ENCODE assay signal across 8 cellular contexts in genomic region chr16:70380919-70381603, GRCh38. TPM values are rescaled to one million over a fixed set of nuclear protein-coding genes. Genes with fewer than 3 reads are reported as not detected.
DNase-seq lines count a peak whose midpoint lies in the region; ATAC-seq and TF ChIP-seq lines count a peak whose summit lies in the region.

No MANE protein-coding gene starts in this region.

- peak overlapping the region; percentile 97 for H3K27ac Mint-ChIP-seq in activated naive CD4-positive, alpha-beta T cell treated with anti-CD3 and anti-CD28 coated beads, Interleukin-2, amount 50 U/mL, for 24 hours

- ATAC-seq in omental fat pad (ENCODE audit: low FRiP score): peak; percentile 97
- ATAC-seq in thoracic aorta (ENCODE audit: insufficient number of reproducible peaks, low FRiP score, low read depth): peak; percentile 97

- H3K36me3 Mint-ChIP-seq in activated naive CD4-positive, alpha-beta T cell treated with anti-CD3 and anti-CD28 coated beads, Interleukin-2, amount 50 U/mL, for 24 hours: peaks cover 5% of the 10 kb centered on the region

- no peaks in the 10 kb centered on the region for H3K27me3 ChIP-seq in thoracic aorta (replicated peaks; ENCODE audit: insufficient read depth)

- H3K36me3 ChIP-seq in HEK293 (ENCODE audit: control insufficient read depth in 2 of 2, insufficient read depth in 1 of 2, low read length in 2 of 2) (peaks cover 20 to 26% of the 10 kb centered on the region in 2 experiments), thoracic aorta (peaks cover 3% of the 10 kb centered on the region)

- H3K4me1 Mint-ChIP-seq in activated naive CD4-positive, alpha-beta T cell treated with anti-CD3 and anti-CD28 coated beads, Interleukin-2, amount 50 U/mL, for 24 hours: peaks cover 11% of the 10 kb centered on the region

- H3K4me3 ChIP-seq in HEK293 (ENCODE audit: low read depth, low read length) (peak overlapping the region; percentile 57), thoracic aorta (peak overlapping the region; percentile 72)

- POLR2A ChIA-PET in HEK293 (lab: Yijun Ruan, JAX): interaction anchor here (0.6 to 3.7 kb wide), 32 partner anchors 11 to 289 kb away, joined by 3 to 42 read pairs (median 5); partner anchors contain the start of genes AARS1, COG4, DDX19A and FCSK

- in situ Hi-C loops in SK-MEL-5 (cut with HindIII; ENCODE audit: low pct_unique_long_range_greater_than_20kb, low sequenced_read_pairs): no loop called here

- H3K9me3 ChIP-seq in HEK293 (ENCODE audit: control insufficient read depth, insufficient read depth, low read depth, low read length) (no peaks in the 10 kb centered on the region), thoracic aorta (no peaks in the 10 kb centered on the region)

- H3K27me3 Mint-ChIP-seq in activated naive CD4-positive, alpha-beta T cell treated with anti-CD3 and anti-CD28 coated beads, Interleukin-2, amount 50 U/mL, for 24 hours: no peaks in the 10 kb centered on the region

- peaks cover 3% of the 10 kb centered on the region; the same call in 1 of the 2 replicates for H3K4me1 ChIP-seq in HEK293 (ENCODE audit: control insufficient read depth, insufficient read depth, low read length)
- peaks cover 4 to 14% of the 10 kb centered on the region in 2 donors for H3K4me1 ChIP-seq in thoracic aorta (ENCODE audit: control insufficient read depth in 1 of 2, low read depth in 2 of 2)

- TF ChIP-seq CTCF in HEK293 (tag by site-specific recombination; IDR thresholded peaks at IDR 0.05) (peak; percentile 89), omental fat pad (IDR thresholded peaks at IDR 0.05) (no peak), thoracic aorta (IDR thresholded peaks at IDR 0.05) (no peak)

- peak overlapping the region; percentile 88 for H3K27ac ChIP-seq in HEK293 (ENCODE audit: extremely low read depth, low read depth, low read length)
- peak overlapping the region; percentile 51 to 70 for H3K27ac ChIP-seq in thoracic aorta

- H3K9me3 Mint-ChIP-seq in activated naive CD4-positive, alpha-beta T cell treated with anti-CD3 and anti-CD28 coated beads, Interleukin-2, amount 50 U/mL, for 24 hours: no peaks in the 10 kb centered on the region

- H3K4me3 Mint-ChIP-seq in activated naive CD4-positive, alpha-beta T cell treated with anti-CD3 and anti-CD28 coated beads, Interleukin-2, amount 50 U/mL, for 24 hours: peak overlapping the region; percentile 94

- DNase-seq in GM04503 (ENCODE audit: low read depth) (peak; percentile 80), MV-4-11 (lab: John Stamatoyannopoulos, UW) (peak; percentile 97), SK-MEL-5 (ENCODE audit: low read depth, low spot score) (peak; percentile 94), glomerular visceral epithelial cell (ENCODE audit: extremely low spot score) (peak; percentile 96), omental fat pad (ENCODE audit: low spot score) (peak; percentile 81), thoracic aorta (ENCODE audit: low spot score) (peak; percentile 89)

- CTCF ChIA-PET in HEK293 (lab: Yijun Ruan, JAX): interaction anchor here (0.7 to 1.3 kb wide), 5 partner anchors 11 to 144 kb away, joined by 3 to 4 read pairs (median 3); no protein-coding TSS in a partner anchor

TF ChIP-seq in HEK293, 187 proteins besides CTCF, POLR2A, EP300 and RAD21 (continues in another document):
- TF ChIP-seq KLF17 (tag by site-specific recombination; IDR thresholded peaks at IDR 0.05): no peak
- TF ChIP-seq ZFP37 (tag by site-specific recombination; IDR thresholded peaks at IDR 0.05): peak; percentile 32; the same call in 1 of the 2 replicates
- TF ChIP-seq ZNF837 (tag by site-specific recombination; IDR thresholded peaks at IDR 0.05): no peak
- no peak for TF ChIP-seq ZSCAN5A (tag by site-specific recombination; IDR thresholded peaks at IDR 0.05)
- TF ChIP-seq ZNF473 (tag by site-specific recombination; IDR thresholded peaks at IDR 0.05): no peak
- TF ChIP-seq ZFP69B (tag by site-specific recombination; IDR thresholded peaks at IDR 0.05): no peak
- no peak for TF ChIP-seq ZNF214 (tag by site-specific recombination; IDR thresholded peaks at IDR 0.05; ENCODE audit: borderline replicate concordance)
- no peak for TF ChIP-seq ZBTB8A (tag by site-specific recombination; IDR thresholded peaks at IDR 0.05)
- TF ChIP-seq ZNF121 (tag by site-specific recombination; IDR thresholded peaks at IDR 0.05): no peak
- 0 out of 2 replicates have a peak, but pooled peaks have one; percentile 39 for TF ChIP-seq GLIS1 (tag by site-specific recombination; IDR thresholded peaks at IDR 0.05)
- TF ChIP-seq GFI1B (tag by site-specific recombination; IDR thresholded peaks at IDR 0.05): no peak; the same call in 1 of the 2 replicates
- TF ChIP-seq EGR2 (tag by site-specific recombination; IDR thresholded peaks at IDR 0.05; ENCODE audit: low read depth): no peak
- TF ChIP-seq ZNF639 (tag by site-specific recombination; IDR thresholded peaks at IDR 0.05): no peak; the same call in 1 of the 2 replicates
- no peak for TF ChIP-seq ZNF555 (tag by site-specific recombination; conservative IDR thresholded peaks at IDR 0.05)
- peak; percentile 97 for TF ChIP-seq MZF1 (tag by site-specific recombination; IDR thresholded peaks at IDR 0.05; ENCODE audit: borderline replicate concordance)
- TF ChIP-seq ZNF140 (tag by site-specific recombination; IDR thresholded peaks at IDR 0.05): no peak
- TF ChIP-seq KLF9 (tag by site-specific recombination; IDR thresholded peaks at IDR 0.05; ENCODE audit: low read depth): peak; percentile 28; the same call in 1 of the 2 replicates
- no peak for TF ChIP-seq ZNF221 (tag by site-specific recombination; IDR thresholded peaks at IDR 0.05; ENCODE audit: borderline replicate concordance)
- TF ChIP-seq ZNF184 (tag by site-specific recombination; IDR thresholded peaks at IDR 0.05): no peak
- TF ChIP-seq ZBTB20 (tag by site-specific recombination; IDR thresholded peaks at IDR 0.05): no peak
- TF ChIP-seq ZNF19 (tag by site-specific recombination; IDR thresholded peaks at IDR 0.05; ENCODE audit: low read depth): no peak
- peak; percentile 53; the same call in 1 of the 2 replicates for TF ChIP-seq IKZF3 (tag by site-specific recombination; IDR thresholded peaks at IDR 0.05)
- no peak for TF ChIP-seq BCL11A (tag by site-specific recombination; IDR thresholded peaks at IDR 0.05; ENCODE audit: low read depth)
- no peak for TF ChIP-seq ZNF571 (tag by site-specific recombination; IDR thresholded peaks at IDR 0.05)
- TF ChIP-seq ZNF777 (tag by site-specific recombination; IDR thresholded peaks at IDR 0.05; ENCODE audit: borderline replicate concordance): no peak
- no peak for TF ChIP-seq TRIM28 (IDR thresholded peaks at IDR 0.05; ENCODE audit: borderline replicate concordance, low read length)
- TF ChIP-seq ZNF654 (tag by site-specific recombination; IDR thresholded peaks at IDR 0.05; ENCODE audit: low read depth): no peak
- TF ChIP-seq SP3 (tag by site-specific recombination; IDR thresholded peaks at IDR 0.05): peak; percentile 59; the same call in 1 of the 2 replicates
- no peak for TF ChIP-seq HOXA7 (CRISPR knock-in tag; IDR thresholded peaks at IDR 0.05; ENCODE audit: borderline replicate concordance)

RNA-seq across cellular contexts. Expression of gene DDX19A, which starts 34.4 kb away (rescaled TPM):
- 51.5 and 59.3 TPM in 2 replicates for total RNA-seq in SK-MEL-5 (2014; rRNA removed; shearing (Covaris generic))
- 45.8 and 51.5 TPM in 2 replicates for polyA plus RNA-seq in SK-MEL-5 (2015; cell fraction: cytosol; rRNA removed)
- polyA plus RNA-seq in SK-MEL-5 (2015; cell fraction: nucleus; rRNA removed): 23.3 and 36.0 TPM in 2 replicates
- total RNA-seq in omental fat pad (10 to 100 TPM; 41.1 to 54.3 (median 51.5) TPM), thoracic aorta (10 to 100 TPM; 38.7 to 54.4 TPM)

RNA-seq across cellular contexts. Expression of gene ST3GAL2, which starts 57.8 kb away (rescaled TPM):
- 13.7 and 18.5 TPM in 2 replicates for total RNA-seq in SK-MEL-5 (2014; rRNA removed; shearing (Covaris generic))
- 30.4 and 30.5 TPM in 2 replicates for polyA plus RNA-seq in SK-MEL-5 (2015; cell fraction: cytosol; rRNA removed)
- polyA plus RNA-seq in SK-MEL-5 (2015; cell fraction: nucleus; rRNA removed): 8.6 and 9.6 TPM in 2 replicates
- total RNA-seq in omental fat pad (10 to 100 TPM in 3 of 4 donors, 1 to 10 TPM in 1; 9.6 to 31.7 (median 17.8) TPM), thoracic aorta (10 to 100 TPM; 21.0 to 28.4 TPM)

Comparison
In these comparisons a context has a peak if more than half of its experiments do, and no peak if none do; other contexts are left out.
1. Peak in every context shown above with its lines: DNase-seq, ATAC-seq, H3K4me3 ChIP-seq and H3K27ac ChIP-seq.